ENCODE assay signal across 12 cellular contexts in genomic region chr7:46385662-46386309, GRCh38.
DNase-seq lines count a peak whose midpoint lies in the region; ATAC-seq and TF ChIP-seq lines count a peak whose summit lies in the region.
"Had no signal": no experiment of that assay in that cellular context is flagged by ENCODE, and none has a peak within 500 bp of the region (broad histone marks: within the 10 kb centered on the region; RNA-seq: fewer than 3 reads in every experiment).

No MANE protein-coding gene starts in this region.

- DNase-seq in Caki2 (ENCODE audit: low read depth) (peak; percentile 47), NCI-H226 (peak; percentile 88), epithelial cell of esophagus (ENCODE audit: low read depth) (peak; percentile 66), NCI-H774 (lab: John Stamatoyannopoulos, UW) (no peak), NCI-H187 (lab: John Stamatoyannopoulos, UW) (no peak), NCI-H748 treated with DMSO at 0.1 percent for 48 hours (lab: John Stamatoyannopoulos, UW) (no peak)
- DNase-seq: activated CD8-positive, alpha-beta memory T cell treated with anti-CD3 and anti-CD28 coated beads, Interleukin-2, amount 10 ng/mL, durations not matched to agents 7 days and 5 days; left colon had no signal

- no peaks in the 10 kb centered on the region for H3K27me3 Mint-ChIP-seq in nephron (ENCODE audit: low read depth)
- H3K27me3 Mint-ChIP-seq: activated CD8-positive, alpha-beta memory T cell treated with anti-CD3 and anti-CD28 coated beads, Interleukin-2, amount 10 ng/mL, durations not matched to agents 7 days and 5 days had no signal

- H3K36me3 Mint-ChIP-seq in nephron (ENCODE audit: low read depth), result peaks cover 4% of the 10 kb centered on the region
- H3K36me3 Mint-ChIP-seq: activated CD8-positive, alpha-beta memory T cell treated with anti-CD3 and anti-CD28 coated beads, Interleukin-2, amount 10 ng/mL, durations not matched to agents 7 days and 5 days had no signal

- no peak for ATAC-seq in HG02571 (IDR thresholded peaks at IDR 0.05; ENCODE audit: unreplicated experiment)
- ATAC-seq: activated CD8-positive, alpha-beta memory T cell treated with anti-CD3 and anti-CD28 coated beads, Interleukin-2, amount 10 ng/mL, durations not matched to agents 7 days and 5 days; HCT116; left colon had no signal

- H3K27ac Mint-ChIP-seq in nephron, result peak overlapping the region; percentile 4 to 56 (median 48)
- H3K27ac Mint-ChIP-seq: activated CD8-positive, alpha-beta memory T cell treated with anti-CD3 and anti-CD28 coated beads, Interleukin-2, amount 10 ng/mL, durations not matched to agents 7 days and 5 days had no signal

- in situ Hi-C loops in Caki2 (cut with HindIII; ENCODE audit: low pct_unique_long_range_greater_than_20kb, low sequenced_read_pairs), result no loop called here

- TF ChIP-seq CTCF in epithelial cell of esophagus (IDR thresholded peaks at IDR 0.05; ENCODE audit: insufficient read depth, low read depth, low read length, missing control alignments) (no peak), nephron (IDR thresholded peaks at IDR 0.05; ENCODE audit: unreplicated experiment in 3 of 3) (no peak)

- no peak overlapping the region for H3K4me3 ChIP-seq in epithelial cell of esophagus (ENCODE audit: low read length)

- no peak overlapping the region for H3K4me3 Mint-ChIP-seq in nephron
- H3K4me3 Mint-ChIP-seq: activated CD8-positive, alpha-beta memory T cell treated with anti-CD3 and anti-CD28 coated beads, Interleukin-2, amount 10 ng/mL, durations not matched to agents 7 days and 5 days; neural crest cell had no signal

- peaks cover 17% of the 10 kb centered on the region for H3K9me3 Mint-ChIP-seq in nephron

- H3K4me1 Mint-ChIP-seq in nephron, result peaks cover 15% of the 10 kb centered on the region
- H3K4me1 Mint-ChIP-seq: activated CD8-positive, alpha-beta memory T cell treated with anti-CD3 and anti-CD28 coated beads, Interleukin-2, amount 10 ng/mL, durations not matched to agents 7 days and 5 days; neural crest cell had no signal

Comparison
In these comparisons a context has a peak if more than half of its experiments do, and no peak if none do; other contexts are left out.
1. DNase-seq: peak in Caki2 (single experiment), NCI-H226 (single experiment) and epithelial cell of esophagus (single experiment); none in NCI-H774 (single experiment), NCI-H187 (0 of 2) and NCI-H748 treated with DMSO at 0.1 percent for 48 hours (single experiment).